In the genomic region with DNA sequence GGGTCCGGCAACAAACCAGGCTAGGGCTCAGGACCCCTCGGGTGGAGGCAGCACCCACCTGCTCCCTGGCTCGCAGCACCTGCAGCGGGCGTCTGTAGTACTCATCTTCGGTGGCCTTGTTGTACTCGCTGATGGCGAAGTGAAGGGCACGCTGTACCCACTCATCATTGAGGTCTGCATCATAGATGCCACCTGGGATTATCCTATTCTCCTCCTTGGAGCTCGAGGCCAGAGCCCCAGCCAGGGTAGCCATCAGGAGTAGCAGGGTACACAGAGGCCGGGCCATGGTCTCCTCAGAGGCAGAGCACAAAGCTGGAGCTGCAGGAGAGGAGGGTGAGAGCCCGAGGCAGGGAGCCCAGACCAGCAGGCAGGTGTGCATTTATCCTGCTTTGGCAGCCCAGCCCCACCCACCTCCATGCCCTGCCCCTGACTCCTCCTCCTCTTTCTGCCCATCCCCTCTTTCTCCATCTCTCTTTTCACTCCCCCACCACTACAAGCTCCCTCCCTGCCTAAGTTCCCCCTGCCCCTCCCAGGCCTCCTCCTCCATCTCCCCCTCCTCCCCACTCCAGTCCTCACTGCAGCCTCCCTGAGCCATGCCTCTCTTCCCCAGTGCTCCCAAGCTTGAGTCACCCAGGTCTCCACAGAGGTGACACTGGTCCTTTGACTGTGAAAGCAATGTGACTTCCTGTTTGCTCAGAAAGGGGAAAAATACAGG, we compare ENCODE assay signal across 13 cellular contexts. TPM values are rescaled to one million over a fixed set of nuclear protein-coding genes. Genes with fewer than 3 reads are reported as not detected.
A peak's percentile ranks its signal among the peaks of the same experiment; 100 is the strongest.
DNase-seq lines count a peak whose midpoint lies in the region; ATAC-seq and TF ChIP-seq lines count a peak whose summit lies in the region.
"Not testable (repeated sequence)": the region's sequence is repeated elsewhere in the genome, so short reads cannot be mapped to it uniquely, and the experiment has no call there.
"Had no signal": no experiment of that assay in that cellular context is flagged by ENCODE, and none has a peak within 500 bp of the region (broad histone marks: within the 10 kb centered on the region; RNA-seq: fewer than 3 reads in every experiment).

A gene with protein sequence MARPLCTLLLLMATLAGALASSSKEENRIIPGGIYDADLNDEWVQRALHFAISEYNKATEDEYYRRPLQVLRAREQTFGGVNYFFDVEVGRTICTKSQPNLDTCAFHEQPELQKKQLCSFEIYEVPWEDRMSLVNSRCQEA (minus strand): TSS at position 355 of the 715 bp plus-strand sequence. CDS start 69 bp downstream, at position 286.

- peaks cover 12% of the 10 kb centered on the region for H3K4me1 ChIP-seq in BLaER1
- H3K4me1 ChIP-seq in HCT116 (ENCODE audit: control insufficient read depth in 1 of 2, insufficient read depth in 2 of 2, low read length in 2 of 2); Panc1 (ENCODE audit: control insufficient read depth, insufficient read depth, low read length); neuronal stem cell (ENCODE audit: control insufficient read depth in 2 of 2, insufficient read depth in 1 of 2, low read depth in 1 of 2, low read length in 2 of 2): not testable (repeated sequence)

- H3K18ac ChIP-seq in neuronal stem cell (ENCODE audit: low read length) = peak within 1 kb of the TSS; percentile 8

- H3K36me3 ChIP-seq in BLaER1; HCT116 (ENCODE audit: control insufficient read depth in 1 of 2, insufficient read depth in 2 of 2, low read length in 2 of 2); Panc1 (ENCODE audit: control insufficient read depth, insufficient read depth, low read length); neuronal stem cell (replicated peaks in 1 of 2; ENCODE audit: control insufficient read depth in 2 of 2, insufficient read depth in 2 of 2, low read length in 2 of 2): not testable (repeated sequence)

- WGBS in neuronal stem cell (ENCODE audit: extremely low coverage in 2 of 2, insufficient read length in 2 of 2, insufficient replicate concordance in 1 of 2), 2 donors = no CpG with 5 or more reads among the region's 12 CpGs

- not testable (repeated sequence) for H3K27me3 ChIP-seq in BLaER1; HCT116 (ENCODE audit: insufficient read depth, low read length); Panc1 (ENCODE audit: control insufficient read depth, insufficient read depth, low read length); neuronal stem cell (ENCODE audit: control insufficient read depth in 3 of 3, insufficient read depth in 3 of 3, low read depth in 1 of 3, low read length in 3 of 3)

- H4K20me1 ChIP-seq in BLaER1; HCT116 (ENCODE audit: insufficient read depth): not testable (repeated sequence)

- BruUV-seq in HCT116 (replicated peaks; lab: Mats Ljungman, UMichigan); Panc1 (replicated peaks; lab: Mats Ljungman, UMichigan): not testable (repeated sequence)

- not testable (repeated sequence) for H2AFZ ChIP-seq in HCT116 (ENCODE audit: low read depth, low read length, poor library complexity, severe bottlenecking); neuronal stem cell (ENCODE audit: low read length)

- H3K9me3 ChIP-seq in BLaER1; HCT116 (ENCODE audit: control insufficient read depth in 1 of 2, insufficient read depth in 1 of 2, low read depth in 1 of 2, low read length in 2 of 2); Panc1 (ENCODE audit: control insufficient read depth, insufficient read depth, low read depth, low read length); neuronal stem cell (replicated peaks in 1 of 2; ENCODE audit: control insufficient read depth in 2 of 2, insufficient read depth in 1 of 2, low read depth in 1 of 2, low read length in 2 of 2): not testable (repeated sequence)

- POLR2A ChIA-PET in HCT116 (lab: Charles Lee); Panc1 (lab: Charles Lee): not testable (repeated sequence)

- intact Hi-C loops in HCT116 (cut with micrococcal nuclease); Panc1 (cut with micrococcal nuclease; ENCODE audit: unreplicated experiment): not testable (repeated sequence)

- ATAC-seq in HCT116 (peak; percentile 74), Panc1 (peak; percentile 13; the same call in 1 of the 2 replicates), esophagus mucosa (peak; percentile 27)

- CTCF ChIA-PET in HCT116 (lab: Charles Lee); Panc1 (lab: Charles Lee): not testable (repeated sequence)

- H3K23ac ChIP-seq in neuronal stem cell (ENCODE audit: low read depth, low read length, poor library complexity) = not testable (repeated sequence)

- H3K9ac ChIP-seq in BLaER1; HCT116 (ENCODE audit: low read length); neuronal stem cell (ENCODE audit: low read depth, low read length, poor library complexity): not testable (repeated sequence)

- not testable (repeated sequence) for TF ChIP-seq RAD21 in HCT116 (IDR thresholded peaks at IDR 0.05; ENCODE audit: low read depth)

- H2BK15ac ChIP-seq in neuronal stem cell (ENCODE audit: low read length) = peak within 1 kb of the TSS; percentile 39

- not testable (repeated sequence) for H3K4ac ChIP-seq in neuronal stem cell (ENCODE audit: low read length)

- in situ Hi-C loops in Caki2 (cut with HindIII; ENCODE audit: low pct_unique_long_range_greater_than_20kb, low sequenced_read_pairs); Panc1 (cut with HindIII; ENCODE audit: low pct_unique_long_range_greater_than_20kb, low sequenced_read_pairs): not testable (repeated sequence)

- not testable (repeated sequence) for H3K79me2 ChIP-seq in HCT116 (ENCODE audit: insufficient read depth, low read length)

- H2BK120ac ChIP-seq in neuronal stem cell (ENCODE audit: low read depth, low read length) = not testable (repeated sequence)

- RAD21 ChIA-PET in HCT116 (lab: Charles Lee; ENCODE audit: low non-redundant PET in 1 of 2, low total read pairs in 2 of 2, uncharacterized antibody in 2 of 2, unreplicated experiment in 2 of 2) = not testable (repeated sequence)

- not testable (repeated sequence) for H4K91ac ChIP-seq in neuronal stem cell (ENCODE audit: low read depth, low read length, poor library complexity)

- H2BK12ac ChIP-seq in neuronal stem cell (ENCODE audit: low read length) = not testable (repeated sequence)

- H4K8ac ChIP-seq in neuronal stem cell (ENCODE audit: low read depth, low read length) = peak within 1 kb of the TSS; percentile 93

- TF ChIP-seq CTCF in HCT116 (IDR thresholded peaks at IDR 0.05 in 2 of 3, conservative IDR thresholded peaks at IDR 0.05 in 1 of 3; ENCODE audit: borderline replicate concordance in 1 of 3, insufficient read depth in 1 of 3, low read depth in 2 of 3, low read length in 2 of 3); Panc1 (IDR thresholded peaks at IDR 0.05): not testable (repeated sequence)

- H2BK5ac ChIP-seq in neuronal stem cell (ENCODE audit: low read length) = not testable (repeated sequence)

- not testable (repeated sequence) for H3K79me1 ChIP-seq in neuronal stem cell (ENCODE audit: low read depth, low read length)

- TF ChIP-seq POLR2A in HCT116 (IDR thresholded peaks at IDR 0.05; ENCODE audit: borderline replicate concordance, extremely low read depth, insufficient read depth, insufficient read length) = not testable (repeated sequence)

- H3K9me2 ChIP-seq in HCT116 (ENCODE audit: insufficient read depth) = not testable (repeated sequence)

- not testable (repeated sequence) for H3K27ac ChIP-seq in BLaER1; HCT116 (ENCODE audit: low read depth, low read length); Panc1 (ENCODE audit: low read length); neuronal stem cell (replicated peaks; ENCODE audit: low read length)

- DNase-seq in Caki2 (ENCODE audit: low read depth); HCT116 (ENCODE audit: low read depth, low spot score); Panc1 (ENCODE audit: low read depth, low spot score); neuronal stem cell (ENCODE audit: low spot score): not testable (repeated sequence)
- DNase-seq in NCI-H69 (lab: John Stamatoyannopoulos, UW) = peak; percentile 61

- H3K4me3 ChIP-seq in BLaER1; HCT116 (replicated peaks in 1 of 2; ENCODE audit: low read depth in 1 of 2, low read length in 2 of 2); Panc1 (ENCODE audit: low read depth in 2 of 2, low read length in 2 of 2); neuronal stem cell (ENCODE audit: low read length in 2 of 2): not testable (repeated sequence)

- peak within 1 kb of the TSS; percentile 38 for H3K14ac ChIP-seq in neuronal stem cell (ENCODE audit: low read length)

- not testable (repeated sequence) for H2AK5ac ChIP-seq in neuronal stem cell (ENCODE audit: low read depth, low read length)

- H3K4me2 ChIP-seq in BLaER1 = peak within 1 kb of the TSS; percentile 39
- H3K4me2 ChIP-seq in HCT116 (ENCODE audit: low read length); neuronal stem cell (ENCODE audit: insufficient read depth, low read length, poor library complexity, severe bottlenecking): not testable (repeated sequence)

RNA-seq across cellular contexts. Expression of the gene that starts here (rescaled TPM):
- 16.1 and 28.3 TPM in 2 replicates for total RNA-seq in Caki2 (2014; rRNA removed; shearing (Covaris generic); ENCODE audit: low replicate concordance)
- total RNA-seq in HCT116 (2021; ENCODE audit: unreplicated experiment) (not detected), Panc1 (2021; ENCODE audit: unreplicated experiment) (not detected), esophagus mucosa (not detected)
- not detected in 2 replicates for polyA plus RNA-seq in HCT116 (2012)
- not detected for polyA plus RNA-seq in Panc1 (2012; ENCODE audit: insufficient read length)
- not detected for polyA plus RNA-seq in neuronal stem cell (2013, experiment 1 of 2)
- not detected for polyA plus RNA-seq in neuronal stem cell (2013, experiment 2 of 2)
- total RNA-seq: CD8-positive, alpha-beta T cell; G401; GM12878; H4 had no signal
- polyA plus RNA-seq: A549, BJ, GM12878 had no signal

Comparison
In these comparisons a context has a peak if more than half of its experiments do, and no peak if none do; other contexts are left out.
1. RNA of the gene that starts here (total RNA-seq): 16.1 to 28.3 TPM in Caki2; not detected in HCT116 (single experiment), not detected in Panc1 (single experiment) and not detected in esophagus mucosa (single experiment); every median in the first group is over 10 times any median in the second.
2. Peak in ATAC-seq in HCT116; RNA of the gene not detected or under 1 TPM.
3. Peak in ATAC-seq in Panc1; RNA of the gene not detected or under 1 TPM.
4. Peak in ATAC-seq in esophagus mucosa; RNA of the gene not detected or under 1 TPM.
5. ATAC-seq: peak in every context shown above with its lines; median percentile 74 in HCT116; 27 in esophagus mucosa; 13 in Panc1.